ENCODE assay signal across 8 cellular contexts in the genomic region with DNA sequence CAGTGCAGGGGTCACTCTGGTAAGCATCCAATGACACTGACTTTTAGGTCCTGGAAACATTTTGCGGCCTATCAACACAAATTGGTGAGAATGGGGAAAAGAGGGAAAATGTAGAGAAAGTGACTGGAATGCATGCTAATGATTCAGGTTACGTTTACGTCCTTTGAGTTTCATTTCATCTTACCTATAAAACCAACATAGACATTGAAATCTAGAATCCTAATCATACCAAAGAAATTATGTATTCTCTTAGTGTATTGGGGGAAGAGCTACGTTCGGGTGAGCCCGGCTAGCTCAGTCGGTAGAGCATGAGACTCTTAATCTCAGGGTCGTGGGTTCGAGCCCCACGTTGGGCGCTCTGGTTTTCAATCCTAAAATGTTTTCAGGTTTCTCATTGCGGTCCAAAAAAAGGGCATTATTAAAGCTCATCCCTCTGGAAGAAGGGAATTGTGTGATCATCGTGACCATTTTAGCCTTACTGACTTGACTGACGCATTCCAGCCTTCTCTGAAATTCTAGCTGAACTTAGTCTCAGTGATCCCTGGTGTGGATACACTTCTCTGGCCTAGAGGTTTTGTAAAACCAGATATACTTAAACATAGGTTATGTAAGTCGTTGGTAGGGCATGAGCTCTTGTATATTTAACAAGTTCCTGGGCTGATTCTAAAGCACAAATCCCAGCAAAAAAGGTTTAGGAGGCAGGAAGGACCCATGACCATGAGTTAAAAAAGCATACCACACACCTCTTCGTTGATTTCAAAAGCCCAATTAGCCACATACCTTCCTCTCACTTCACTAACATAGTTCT. TPM values are rescaled to one million over a fixed set of nuclear protein-coding genes. Genes with fewer than 3 reads are reported as not detected.
A peak's percentile ranks its signal among the peaks of the same experiment; 100 is the strongest.
DNase-seq lines count a peak whose midpoint lies in the region; ATAC-seq and TF ChIP-seq lines count a peak whose summit lies in the region.

No MANE protein-coding gene starts in this region.

- in situ Hi-C loops in ACHN (cut with HindIII; ENCODE audit: low pct_ligation_motif_present, low pct_unique_long_range_greater_than_20kb, low sequenced_read_pairs), result no loop called here

- peaks cover 3% of the 10 kb centered on the region for H3K27me3 Mint-ChIP-seq in activated naive CD8-positive, alpha-beta T cell treated with anti-CD3 and anti-CD28 coated beads for 36 hours

- no peaks in the 10 kb centered on the region for H3K27me3 ChIP-seq in GM06990 (replicated peaks; ENCODE audit: control insufficient read depth, insufficient read depth, low read length)

- peaks cover 1% of the 10 kb centered on the region for H3K9me3 Mint-ChIP-seq in activated naive CD8-positive, alpha-beta T cell treated with anti-CD3 and anti-CD28 coated beads for 36 hours

- DNase-seq in ACHN (peak; percentile 33), GM06990 (ENCODE audit: extremely low read depth, insufficient read length) (peak; percentile 60), NCI-H748 (lab: John Stamatoyannopoulos, UW; ENCODE audit: unreplicated experiment) (peak; percentile 83), iris pigment epithelial cell (ENCODE audit: low read depth) (peak; percentile 94), GOT3 (lab: John Stamatoyannopoulos, UW) (no peak)
- DNase-seq in activated naive CD8-positive, alpha-beta T cell treated with anti-CD3 and anti-CD28 coated beads for 36 hours, result peak; percentile 49

- H3K4me3 ChIP-seq in GM06990 (replicated peaks; ENCODE audit: low read depth, low read length), result no peak overlapping the region

- no peaks in the 10 kb centered on the region for H3K36me3 ChIP-seq in GM06990 (ENCODE audit: control insufficient read depth, insufficient read depth, low read length)

- ATAC-seq in GM21528 (IDR thresholded peaks at IDR 0.05; ENCODE audit: low FRiP score, unreplicated experiment) (no peak), GM19035 (IDR thresholded peaks at IDR 0.05; ENCODE audit: unreplicated experiment) (no peak)

- peak overlapping the region; percentile 33 for H3K4me3 Mint-ChIP-seq in activated naive CD8-positive, alpha-beta T cell treated with anti-CD3 and anti-CD28 coated beads for 36 hours

- H3K36me3 Mint-ChIP-seq in activated naive CD8-positive, alpha-beta T cell treated with anti-CD3 and anti-CD28 coated beads for 36 hours, result no peaks in the 10 kb centered on the region

- TF ChIP-seq CTCF in GM06990 (IDR thresholded peaks at IDR 0.05; ENCODE audit: insufficient read depth, low read length, poor library complexity, severe bottlenecking), result no peak

- H3K4me1 Mint-ChIP-seq in activated naive CD8-positive, alpha-beta T cell treated with anti-CD3 and anti-CD28 coated beads for 36 hours, result peaks cover 18% of the 10 kb centered on the region

- peak overlapping the region; percentile 72 for H3K27ac Mint-ChIP-seq in activated naive CD8-positive, alpha-beta T cell treated with anti-CD3 and anti-CD28 coated beads for 36 hours

RNA-seq across cellular contexts. Expression of a gene that starts 18.3 kb away (rescaled TPM):
- total RNA-seq in activated naive CD8-positive, alpha-beta T cell treated with anti-CD3 and anti-CD28 coated beads for 36 hours, result 10 to 100 TPM; 89.2 to 90.1 TPM

RNA-seq across cellular contexts. Expression of a gene that starts 40.3 kb away (rescaled TPM):
- 10 to 100 TPM; 44.5 to 45.8 TPM for total RNA-seq in activated naive CD8-positive, alpha-beta T cell treated with anti-CD3 and anti-CD28 coated beads for 36 hours

RNA-seq across cellular contexts. Expression of a gene that starts 56.4 kb away (rescaled TPM):
- total RNA-seq in activated naive CD8-positive, alpha-beta T cell treated with anti-CD3 and anti-CD28 coated beads for 36 hours, result under 1 TPM; 0.14 to 0.16 TPM
